ENCODE assay signal across 8 cellular contexts in genomic region chr12:48787791-48788521, GRCh38. TPM values are rescaled to one million over a fixed set of nuclear protein-coding genes. Genes with fewer than 3 reads are reported as not detected.
A peak's percentile ranks its signal among the peaks of the same experiment; 100 is the strongest.
DNase-seq lines count a peak whose midpoint lies in the region; ATAC-seq and TF ChIP-seq lines count a peak whose summit lies in the region.

No MANE protein-coding gene starts in this region.

- no peak overlapping the region for H3K4ac ChIP-seq in neuronal stem cell (ENCODE audit: low read length)

- H4K20me1 ChIP-seq in BLaER1 treated with 17β-estradiol and CSF1 and Interleukin-3, amounts not matched to agents 10 nM and 100 nM = peaks cover 0 to 8% (median 0%) of the 10 kb centered on the region in 11 experiments; a peak in 2 of 22 replicates

- H3K36me3 ChIP-seq in BLaER1 treated with 17β-estradiol and CSF1 and Interleukin-3, amounts not matched to agents 10 nM and 100 nM = peaks cover under 1 to 5% (median 3%) of the 10 kb centered on the region in 11 experiments; a peak in 17 of 22 replicates
- H3K36me3 ChIP-seq in SK-N-MC (ENCODE audit: insufficient read depth, low read length) (no peaks in the 10 kb centered on the region), neuronal stem cell (replicated peaks in 1 of 2; ENCODE audit: control insufficient read depth in 2 of 2, insufficient read depth in 2 of 2, low read length in 2 of 2) (peaks cover 4 to 5% of the 10 kb centered on the region in 2 donors)

- peak overlapping the region; percentile 92 to 99 (median 97) for H3K4me2 ChIP-seq in BLaER1 treated with 17β-estradiol and CSF1 and Interleukin-3, amounts not matched to agents 10 nM and 100 nM
- H3K4me2 ChIP-seq in neuronal stem cell (ENCODE audit: insufficient read depth, low read length, poor library complexity, severe bottlenecking) = peak overlapping the region; percentile 87

- no peak for ATAC-seq in HG02938 (IDR thresholded peaks at IDR 0.05; ENCODE audit: unreplicated experiment)

- H2BK120ac ChIP-seq in neuronal stem cell (ENCODE audit: low read depth, low read length) = peak overlapping the region; percentile 88

- H3K18ac ChIP-seq in neuronal stem cell (ENCODE audit: low read length) = peak overlapping the region; percentile 99

- TF ChIP-seq CTCF in fibroblast of the aortic adventitia (IDR thresholded peaks at IDR 0.05; ENCODE audit: insufficient read depth, low read length) = no peak

- no peaks in the 10 kb centered on the region for H3K27me3 ChIP-seq in BLaER1 treated with 17β-estradiol and CSF1 and Interleukin-3, amounts not matched to agents 10 nM and 100 nM
- no peaks in the 10 kb centered on the region for H3K27me3 ChIP-seq in neuronal stem cell (ENCODE audit: control insufficient read depth in 3 of 3, insufficient read depth in 3 of 3, low read depth in 1 of 3, low read length in 3 of 3)

- peak overlapping the region; percentile 79 to 96 (median 85) for H3K4me3 ChIP-seq in BLaER1 treated with 17β-estradiol and CSF1 and Interleukin-3, amounts not matched to agents 10 nM and 100 nM
- H3K4me3 ChIP-seq in SK-N-MC (peak overlapping the region; percentile 93), fibroblast of the aortic adventitia (ENCODE audit: low read depth, low read length) (peak overlapping the region; percentile 83), neuronal stem cell (ENCODE audit: low read length in 2 of 2) (peak overlapping the region; percentile 86 to 99)

- H2AK5ac ChIP-seq in neuronal stem cell (ENCODE audit: low read depth, low read length) = peak overlapping the region; percentile 94

- H2BK15ac ChIP-seq in neuronal stem cell (ENCODE audit: low read length) = peak overlapping the region; percentile 93

- DNase-seq in SK-N-MC (ENCODE audit: low read depth, low spot score) (no peak), fibroblast of the aortic adventitia (ENCODE audit: low read depth) (no peak), neuronal stem cell (ENCODE audit: low spot score) (no peak), NCI-H1048 (lab: John Stamatoyannopoulos, UW) (no peak), COLO668 (lab: John Stamatoyannopoulos, UW; ENCODE audit: unreplicated experiment) (no peak)
- no peak for DNase-seq in activated CD4-positive, alpha-beta T cell treated with anti-CD3 and anti-CD28 coated beads for 4 hours

- no CpG with 5 or more reads among the region's 11 CpGs for WGBS in neuronal stem cell (ENCODE audit: extremely low coverage in 2 of 2, insufficient read length in 2 of 2, insufficient replicate concordance in 1 of 2), 2 donors

- no peak overlapping the region for H4K8ac ChIP-seq in neuronal stem cell (ENCODE audit: low read depth, low read length)

- peak overlapping the region; percentile 99 for H2AFZ ChIP-seq in neuronal stem cell (ENCODE audit: low read length)

- peak overlapping the region; percentile 92 for H3K23ac ChIP-seq in neuronal stem cell (ENCODE audit: low read depth, low read length, poor library complexity)

- peak overlapping the region; percentile 65 to 85 (median 79); a peak in 21 of 22 replicates for H3K27ac ChIP-seq in BLaER1 treated with 17β-estradiol and CSF1 and Interleukin-3, amounts not matched to agents 10 nM and 100 nM
- H3K27ac ChIP-seq in SK-N-MC = no peak overlapping the region
- peak overlapping the region; percentile 75 for H3K27ac ChIP-seq in neuronal stem cell (replicated peaks; ENCODE audit: low read length)

- H3K4me1 ChIP-seq in BLaER1 treated with 17β-estradiol and CSF1 and Interleukin-3, amounts not matched to agents 10 nM and 100 nM = peaks cover 22 to 64% (median 55%) of the 10 kb centered on the region in 10 experiments
- H3K4me1 ChIP-seq in neuronal stem cell (ENCODE audit: control insufficient read depth in 2 of 2, insufficient read depth in 1 of 2, low read depth in 1 of 2, low read length in 2 of 2) = peaks cover 13 to 16% of the 10 kb centered on the region in 2 donors

- H2BK12ac ChIP-seq in neuronal stem cell (ENCODE audit: low read length) = peak overlapping the region; percentile 96

- peak overlapping the region; percentile 98 for H2BK5ac ChIP-seq in neuronal stem cell (ENCODE audit: low read length)

- H3K79me1 ChIP-seq in neuronal stem cell (ENCODE audit: low read depth, low read length) = peaks cover 13% of the 10 kb centered on the region

- no peak overlapping the region for H3K14ac ChIP-seq in neuronal stem cell (ENCODE audit: low read length)

- no peak overlapping the region for H4K91ac ChIP-seq in neuronal stem cell (ENCODE audit: low read depth, low read length, poor library complexity)

- H3K9ac ChIP-seq in BLaER1 treated with 17β-estradiol and CSF1 and Interleukin-3, amounts not matched to agents 10 nM and 100 nM = peak overlapping the region; percentile 79 to 91 (median 86)
- H3K9ac ChIP-seq in SK-N-MC (ENCODE audit: insufficient read length) (peak overlapping the region; percentile 81), neuronal stem cell (ENCODE audit: low read depth, low read length, poor library complexity) (peak overlapping the region; percentile 94)

- H3K9me3 ChIP-seq in BLaER1 treated with 17β-estradiol and CSF1 and Interleukin-3, amounts not matched to agents 10 nM and 100 nM (replicated peaks in 1 of 11) = 0 out of 22 replicates have a peak, but pooled peaks cover 0 to 2% (median 0%) of the 10 kb centered on the region in 11 experiments
- no peaks in the 10 kb centered on the region for H3K9me3 ChIP-seq in SK-N-MC (ENCODE audit: low read depth, low read length)
- H3K9me3 ChIP-seq in neuronal stem cell (replicated peaks in 1 of 2; ENCODE audit: control insufficient read depth in 2 of 2, insufficient read depth in 1 of 2, low read depth in 1 of 2, low read length in 2 of 2) = no peaks in the 10 kb centered on the region

RNA-seq across cellular contexts. Expression of gene ADCY6, which starts 0.9 kb away (rescaled TPM):
- total RNA-seq in fibroblast of the aortic adventitia (ENCODE audit: low replicate concordance) = 30.3 and 31.5 TPM in 2 replicates
- polyA plus RNA-seq in neuronal stem cell (2013, experiment 1 of 2) = 34.7 TPM
- polyA plus RNA-seq in neuronal stem cell (2013, experiment 2 of 2) = 37.2 TPM

RNA-seq across cellular contexts. Expression of gene CACNB3, which starts 30.3 kb away (rescaled TPM):
- 16.1 and 27.7 TPM in 2 replicates for total RNA-seq in fibroblast of the aortic adventitia (ENCODE audit: low replicate concordance)
- 37.0 TPM for polyA plus RNA-seq in neuronal stem cell (2013, experiment 1 of 2)
- polyA plus RNA-seq in neuronal stem cell (2013, experiment 2 of 2) = 35.1 TPM
